ENCODE assay signal across 1 cellular context in the genomic region with DNA sequence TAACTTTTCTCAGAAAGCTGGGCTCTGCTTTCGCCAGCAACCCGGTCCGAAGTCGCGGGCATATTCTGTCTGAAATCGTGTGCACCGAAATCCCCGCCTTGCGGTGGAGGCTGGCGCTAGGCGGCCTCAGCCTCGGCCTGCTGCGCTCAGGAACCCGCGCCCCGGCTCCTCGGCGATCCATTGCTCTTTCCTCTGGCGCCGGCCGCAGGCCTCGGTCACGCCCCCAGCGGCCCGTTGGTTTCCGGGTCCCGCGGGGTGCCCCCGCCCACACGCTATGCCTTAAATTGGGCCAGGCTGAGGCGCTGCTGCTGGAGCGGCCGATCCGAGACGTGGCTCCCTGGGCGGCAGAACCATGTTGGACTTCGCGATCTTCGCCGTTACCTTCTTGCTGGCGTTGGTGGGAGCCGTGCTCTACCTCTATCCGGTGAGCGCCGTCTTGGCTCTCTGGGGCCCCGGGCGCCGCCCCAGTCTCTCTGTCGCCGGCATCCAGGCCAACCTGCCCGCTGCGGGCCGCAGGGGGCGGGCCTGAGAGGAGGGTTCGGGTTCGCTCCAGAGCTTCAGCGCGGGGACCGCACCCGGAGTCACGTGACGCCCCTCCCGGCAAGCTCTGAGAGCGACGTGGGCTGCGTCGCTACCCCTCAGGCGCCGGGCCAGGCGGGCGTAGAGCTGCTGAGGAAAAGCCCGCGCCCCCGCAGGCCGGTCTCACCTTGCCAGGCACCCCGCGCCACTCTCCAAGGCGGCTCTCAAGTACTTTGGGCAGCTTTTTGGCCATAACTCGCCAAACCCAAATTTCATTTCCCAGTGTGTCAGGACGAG.
TF ChIP-seq lines count a peak whose summit lies in the region.

A gene with protein sequence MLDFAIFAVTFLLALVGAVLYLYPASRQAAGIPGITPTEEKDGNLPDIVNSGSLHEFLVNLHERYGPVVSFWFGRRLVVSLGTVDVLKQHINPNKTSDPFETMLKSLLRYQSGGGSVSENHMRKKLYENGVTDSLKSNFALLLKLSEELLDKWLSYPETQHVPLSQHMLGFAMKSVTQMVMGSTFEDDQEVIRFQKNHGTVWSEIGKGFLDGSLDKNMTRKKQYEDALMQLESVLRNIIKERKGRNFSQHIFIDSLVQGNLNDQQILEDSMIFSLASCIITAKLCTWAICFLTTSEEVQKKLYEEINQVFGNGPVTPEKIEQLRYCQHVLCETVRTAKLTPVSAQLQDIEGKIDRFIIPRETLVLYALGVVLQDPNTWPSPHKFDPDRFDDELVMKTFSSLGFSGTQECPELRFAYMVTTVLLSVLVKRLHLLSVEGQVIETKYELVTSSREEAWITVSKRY (plus strand): TSS at position 308 of the 816 bp plus-strand sequence. CDS start 45 bp downstream, at position 353.

TF ChIP-seq in K562, 482 proteins besides CTCF, POLR2A, EP300 and RAD21 (continued from another document and continues in another):
- TF ChIP-seq MLLT1 (IDR thresholded peaks at IDR 0.05) (peak in 1 of 2 experiments; percentile 100; a peak in 2 of 4 replicates), ZBTB7A (IDR thresholded peaks at IDR 0.05; ENCODE audit: borderline replicate concordance, control insufficient read depth, low read depth, low read length) (peak; percentile 38), MGA (IDR thresholded peaks at IDR 0.05) (peak; percentile 68), ELF4 (CRISPR knock-in tag; IDR thresholded peaks at IDR 0.05) (peak; percentile 24; the same call in 1 of the 2 replicates), CHD4 (IDR thresholded peaks at IDR 0.05; ENCODE audit: insufficient read depth, insufficient replicate concordance, low read depth, low read length, poor library complexity, severe bottlenecking) (no peak), ZNF3 (CRISPR knock-in tag; IDR thresholded peaks at IDR 0.05) (no peak), THAP7 (CRISPR knock-in tag; IDR thresholded peaks at IDR 0.05) (no peak), ELF2 (CRISPR knock-in tag; IDR thresholded peaks at IDR 0.05) (peak; percentile 83), BMI1 (IDR thresholded peaks at IDR 0.05; ENCODE audit: low read length) (no peak), RCOR1 (IDR thresholded peaks at IDR 0.05; ENCODE audit: borderline replicate concordance in 1 of 2, low read depth in 2 of 2, low read length in 2 of 2) (peak in 1 of 2 experiments; percentile 43; a peak in 1 of 4 replicates), ETV5 (CRISPR knock-in tag; IDR thresholded peaks at IDR 0.05; ENCODE audit: low read depth) (no peak; the same call in 1 of the 2 replicates), TAF9B (IDR thresholded peaks at IDR 0.05; ENCODE audit: partially characterized antibody) (peak; percentile 70), L3MBTL2 (IDR thresholded peaks at IDR 0.05) (peak; percentile 84), PHF21A (IDR thresholded peaks at IDR 0.05; ENCODE audit: borderline replicate concordance, low read depth) (no peak), TARDBP (IDR thresholded peaks at IDR 0.05) (no peak), CBFA2T2 (conservative IDR thresholded peaks at IDR 0.05) (peak; percentile 90), RB1 (IDR thresholded peaks at IDR 0.05; ENCODE audit: low read depth) (peak; percentile 86), MBD2 (IDR thresholded peaks at IDR 0.05; ENCODE audit: borderline replicate concordance, low read depth) (peak; percentile 14; the same call in 1 of the 2 replicates), HNRNPL (IDR thresholded peaks at IDR 0.05; ENCODE audit: low read depth, low read length) (no peak), ZSCAN29 (IDR thresholded peaks at IDR 0.05) (no peak), ZFPM2 (CRISPR knock-in tag; IDR thresholded peaks at IDR 0.05) (no peak), ZNF592 (IDR thresholded peaks at IDR 0.05) (no peak), RBM22 (IDR thresholded peaks at IDR 0.05; ENCODE audit: low read depth, low read length, poor library complexity, severe bottlenecking) (peak; percentile 25), TRIM24 (IDR thresholded peaks at IDR 0.05) (peak in 1 of 2 experiments; percentile 49; a peak in 1 of 4 replicates), ZNF12 (CRISPR knock-in tag; IDR thresholded peaks at IDR 0.05) (0 out of 2 replicates have a peak, but pooled peaks have one; percentile 18), ZFP30 (CRISPR knock-in tag; IDR thresholded peaks at IDR 0.05; ENCODE audit: borderline replicate concordance) (no peak)
- TF ChIP-seq, protein P1, sequence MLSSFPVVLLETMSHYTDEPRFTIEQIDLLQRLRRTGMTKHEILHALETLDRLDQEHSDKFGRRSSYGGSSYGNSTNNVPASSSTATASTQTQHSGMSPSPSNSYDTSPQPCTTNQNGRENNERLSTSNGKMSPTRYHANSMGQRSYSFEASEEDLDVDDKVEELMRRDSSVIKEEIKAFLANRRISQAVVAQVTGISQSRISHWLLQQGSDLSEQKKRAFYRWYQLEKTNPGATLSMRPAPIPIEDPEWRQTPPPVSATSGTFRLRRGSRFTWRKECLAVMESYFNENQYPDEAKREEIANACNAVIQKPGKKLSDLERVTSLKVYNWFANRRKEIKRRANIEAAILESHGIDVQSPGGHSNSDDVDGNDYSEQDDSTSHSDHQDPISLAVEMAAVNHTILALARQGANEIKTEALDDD (IDR thresholded peaks at IDR 0.05) = no peak
- TF ChIP-seq, protein P2, sequence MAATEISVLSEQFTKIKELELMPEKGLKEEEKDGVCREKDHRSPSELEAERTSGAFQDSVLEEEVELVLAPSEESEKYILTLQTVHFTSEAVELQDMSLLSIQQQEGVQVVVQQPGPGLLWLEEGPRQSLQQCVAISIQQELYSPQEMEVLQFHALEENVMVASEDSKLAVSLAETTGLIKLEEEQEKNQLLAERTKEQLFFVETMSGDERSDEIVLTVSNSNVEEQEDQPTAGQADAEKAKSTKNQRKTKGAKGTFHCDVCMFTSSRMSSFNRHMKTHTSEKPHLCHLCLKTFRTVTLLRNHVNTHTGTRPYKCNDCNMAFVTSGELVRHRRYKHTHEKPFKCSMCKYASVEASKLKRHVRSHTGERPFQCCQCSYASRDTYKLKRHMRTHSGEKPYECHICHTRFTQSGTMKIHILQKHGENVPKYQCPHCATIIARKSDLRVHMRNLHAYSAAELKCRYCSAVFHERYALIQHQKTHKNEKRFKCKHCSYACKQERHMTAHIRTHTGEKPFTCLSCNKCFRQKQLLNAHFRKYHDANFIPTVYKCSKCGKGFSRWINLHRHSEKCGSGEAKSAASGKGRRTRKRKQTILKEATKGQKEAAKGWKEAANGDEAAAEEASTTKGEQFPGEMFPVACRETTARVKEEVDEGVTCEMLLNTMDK (IDR thresholded peaks at IDR 0.05; ENCODE audit: borderline replicate concordance, insufficient read depth, low read depth, low read length, poor library complexity, severe bottlenecking) = peak; percentile 80
